Comparison of ENCODE assay signal across 1 cellular context in the genomic region with DNA sequence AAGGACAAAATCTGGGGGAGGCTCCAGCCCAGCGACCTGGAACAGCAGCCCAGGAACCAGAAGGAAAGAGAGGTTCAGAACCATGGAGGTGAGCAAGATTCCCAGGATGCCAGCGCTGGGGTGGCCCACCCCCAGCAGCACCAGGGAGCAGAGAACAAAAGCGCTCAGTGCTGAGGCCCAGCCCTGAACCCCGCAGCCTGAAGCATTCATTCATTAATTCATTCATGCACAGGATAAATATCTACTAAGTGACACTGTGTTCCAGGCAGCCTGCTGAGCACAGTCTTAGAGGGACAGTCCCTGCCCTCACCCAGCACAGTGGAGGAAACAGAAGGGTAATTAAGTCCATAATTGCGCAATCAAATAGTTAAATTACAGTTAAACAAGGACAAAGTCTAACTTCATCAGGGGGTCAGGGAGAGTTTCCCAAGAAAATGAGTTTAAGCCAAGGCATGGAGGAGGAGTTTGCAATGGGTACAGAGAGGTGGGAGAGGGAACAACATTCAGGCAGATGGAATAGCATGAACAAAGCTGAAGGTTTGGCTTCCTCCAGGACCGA.
TF ChIP-seq lines count a peak whose summit lies in the region.

No MANE protein-coding gene starts in this region.

TF ChIP-seq in K562, 482 proteins besides CTCF, POLR2A, EP300 and RAD21 (continued from another document):
- TF ChIP-seq ATF2 (CRISPR knock-in tag; IDR thresholded peaks at IDR 0.05): no peak
- TF ChIP-seq NONO (IDR thresholded peaks at IDR 0.05; ENCODE audit: low read depth in 2 of 2, low read length in 1 of 2): no peak
- TF ChIP-seq ZNF695 (CRISPR knock-in tag; IDR thresholded peaks at IDR 0.05): no peak
- TF ChIP-seq ZNF175 (CRISPR knock-in tag; IDR thresholded peaks at IDR 0.05; ENCODE audit: low read depth): no peak
- no peak for TF ChIP-seq DMBX1 (CRISPR knock-in tag; IDR thresholded peaks at IDR 0.05; ENCODE audit: borderline replicate concordance)
- TF ChIP-seq POLR2H (tag; IDR thresholded peaks at IDR 0.05; ENCODE audit: low read depth): no peak
- TF ChIP-seq ZNF23 (CRISPR knock-in tag; IDR thresholded peaks at IDR 0.05): no peak
- TF ChIP-seq SRSF7 (optimal IDR thresholded peaks at IDR 0.05; ENCODE audit: low read depth, low read length): no peak
- TF ChIP-seq ZKSCAN3 (CRISPR knock-in tag; IDR thresholded peaks at IDR 0.05): no peak
- no peak for TF ChIP-seq PURB (CRISPR knock-in tag; IDR thresholded peaks at IDR 0.05; ENCODE audit: low read depth)
